ENCODE assay signal across 9 cellular contexts in genomic region chr5:146866263-146866662, GRCh38. TPM values are rescaled to one million over a fixed set of nuclear protein-coding genes. Genes with fewer than 3 reads are reported as not detected.
"Had no signal": no experiment of that assay in that cellular context is flagged by ENCODE, and none has a peak within 500 bp of the region (broad histone marks: within the 10 kb centered on the region; RNA-seq: fewer than 3 reads in every experiment).

No MANE protein-coding gene starts in this region.

- DNase-seq: GM23248, GOT3, H7, H9, HCEC 1CT, HFFc6 had no signal

- H3K4me3 Mint-ChIP-seq: GM23338, H9, HFFc6 had no signal

- H3K27ac ChIP-seq: GM23248 had no signal

- H3K9me3 ChIP-seq: HAP-1 had no signal

- ATAC-seq: GM23338, HCT116 had no signal

- H3K36me3 ChIP-seq: HAP-1 had no signal

- H3K27ac Mint-ChIP-seq: GM23338, H9, HFFc6 had no signal

- H3K9me3 Mint-ChIP-seq: GM23338, H9 had no signal

- H3K4me3 ChIP-seq: GM23248, GM23338, HAP-1 had no signal

RNA-seq across cellular contexts. Expression of gene PPP2R2B, which starts 12.3 kb away (rescaled TPM):
- total RNA-seq: HFFc6 had no signal
